Comparison of ENCODE assay signal across 1 cellular context in the genomic region with DNA sequence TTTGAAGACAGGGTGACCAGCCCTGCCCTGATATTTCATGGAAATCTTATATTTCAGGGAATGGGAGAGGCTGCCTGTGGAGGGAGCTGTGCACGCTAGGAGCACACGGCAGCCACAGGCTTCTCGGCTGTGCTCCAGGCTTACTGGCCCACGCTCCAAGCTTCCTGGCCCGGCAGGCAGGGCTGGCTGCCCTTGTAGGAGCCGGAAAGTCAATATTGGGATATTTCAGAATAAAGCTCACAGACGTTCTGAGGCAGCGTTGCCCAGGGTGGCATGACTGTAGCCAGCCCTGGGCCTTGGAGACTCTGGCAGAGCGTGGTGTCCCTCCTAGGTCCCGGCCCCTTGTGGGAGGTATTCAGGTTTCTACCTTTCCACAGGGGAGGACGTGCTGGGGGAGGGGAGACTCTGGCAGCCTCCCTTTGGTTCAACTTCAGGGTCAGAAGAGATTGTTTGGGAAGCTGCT.
A peak's percentile ranks its signal among the peaks of the same experiment; 100 is the strongest.
TF ChIP-seq lines count a peak whose summit lies in the region.

No MANE protein-coding gene starts in this region.

TF ChIP-seq in HepG2, 621 proteins besides CTCF, POLR2A, EP300 and RAD21 (continues in another document):
- TF ChIP-seq ZNF12 (CRISPR knock-in tag; IDR thresholded peaks at IDR 0.05) (no peak), NPAS2 (CRISPR knock-in tag; IDR thresholded peaks at IDR 0.05; ENCODE audit: borderline replicate concordance) (no peak), KLF16 (CRISPR knock-in tag; IDR thresholded peaks at IDR 0.05) (no peak), ZBTB42 (CRISPR knock-in tag; IDR thresholded peaks at IDR 0.05) (no peak), CHD4 (IDR thresholded peaks at IDR 0.05; ENCODE audit: borderline replicate concordance, low read length) (no peak), ZNF484 (CRISPR knock-in tag; IDR thresholded peaks at IDR 0.05; ENCODE audit: borderline replicate concordance, low read depth) (no peak), RORA (CRISPR knock-in tag; IDR thresholded peaks at IDR 0.05) (no peak), ZNF674 (CRISPR knock-in tag; IDR thresholded peaks at IDR 0.05; ENCODE audit: low read depth) (no peak), CEBPG (CRISPR knock-in tag; IDR thresholded peaks at IDR 0.05) (no peak), ZNF776 (CRISPR knock-in tag; IDR thresholded peaks at IDR 0.05) (no peak), NFE2L1 (CRISPR knock-in tag; IDR thresholded peaks at IDR 0.05; ENCODE audit: borderline replicate concordance) (no peak), STAG1 (CRISPR knock-in tag; IDR thresholded peaks at IDR 0.05) (peak; percentile 51), ZSCAN12 (CRISPR knock-in tag; IDR thresholded peaks at IDR 0.05) (no peak), ZBTB7B (CRISPR knock-in tag; IDR thresholded peaks at IDR 0.05) (no peak), MAZ (IDR thresholded peaks at IDR 0.05; ENCODE audit: borderline replicate concordance, low read depth, low read length) (no peak), MAZ (CRISPR knock-in tag; IDR thresholded peaks at IDR 0.05; ENCODE audit: low read depth) (no peak), DPF2 (CRISPR knock-in tag; IDR thresholded peaks at IDR 0.05; ENCODE audit: borderline replicate concordance, low read depth) (no peak), MYNN (CRISPR knock-in tag; IDR thresholded peaks at IDR 0.05; ENCODE audit: low read depth) (no peak), PCBP1 (IDR thresholded peaks at IDR 0.05; ENCODE audit: borderline replicate concordance, low read depth, low read length) (no peak), ATRX (CRISPR knock-in tag; IDR thresholded peaks at IDR 0.05; ENCODE audit: borderline replicate concordance) (no peak), ZNF775 (CRISPR knock-in tag; IDR thresholded peaks at IDR 0.05; ENCODE audit: borderline replicate concordance) (no peak)
- TF ChIP-seq, protein P1, sequence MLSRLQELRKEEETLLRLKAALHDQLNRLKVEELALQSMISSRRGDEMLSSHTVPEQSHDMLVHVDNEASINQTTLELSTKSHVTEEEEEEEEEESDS (CRISPR knock-in tag; IDR thresholded peaks at IDR 0.05; ENCODE audit: borderline replicate concordance): no peak
- TF ChIP-seq, protein P2, sequence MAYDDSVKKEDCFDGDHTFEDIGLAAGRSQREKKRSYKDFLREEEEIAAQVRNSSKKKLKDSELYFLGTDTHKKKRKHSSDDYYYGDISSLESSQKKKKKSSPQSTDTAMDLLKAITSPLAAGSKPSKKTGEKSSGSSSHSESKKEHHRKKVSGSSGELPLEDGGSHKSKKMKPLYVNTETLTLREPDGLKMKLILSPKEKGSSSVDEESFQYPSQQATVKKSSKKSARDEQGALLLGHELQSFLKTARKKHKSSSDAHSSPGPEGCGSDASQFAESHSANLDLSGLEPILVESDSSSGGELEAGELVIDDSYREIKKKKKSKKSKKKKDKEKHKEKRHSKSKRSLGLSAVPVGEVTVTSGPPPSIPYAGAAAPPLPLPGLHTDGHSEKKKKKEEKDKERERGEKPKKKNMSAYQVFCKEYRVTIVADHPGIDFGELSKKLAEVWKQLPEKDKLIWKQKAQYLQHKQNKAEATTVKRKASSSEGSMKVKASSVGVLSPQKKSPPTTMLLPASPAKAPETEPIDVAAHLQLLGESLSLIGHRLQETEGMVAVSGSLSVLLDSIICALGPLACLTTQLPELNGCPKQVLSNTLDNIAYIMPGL (CRISPR knock-in tag; IDR thresholded peaks at IDR 0.05; ENCODE audit: borderline replicate concordance in 1 of 2, low read depth in 1 of 2): peak in 1 of 2 experiments; percentile 70; a peak in 1 of 4 replicates
- TF ChIP-seq, protein P3, sequence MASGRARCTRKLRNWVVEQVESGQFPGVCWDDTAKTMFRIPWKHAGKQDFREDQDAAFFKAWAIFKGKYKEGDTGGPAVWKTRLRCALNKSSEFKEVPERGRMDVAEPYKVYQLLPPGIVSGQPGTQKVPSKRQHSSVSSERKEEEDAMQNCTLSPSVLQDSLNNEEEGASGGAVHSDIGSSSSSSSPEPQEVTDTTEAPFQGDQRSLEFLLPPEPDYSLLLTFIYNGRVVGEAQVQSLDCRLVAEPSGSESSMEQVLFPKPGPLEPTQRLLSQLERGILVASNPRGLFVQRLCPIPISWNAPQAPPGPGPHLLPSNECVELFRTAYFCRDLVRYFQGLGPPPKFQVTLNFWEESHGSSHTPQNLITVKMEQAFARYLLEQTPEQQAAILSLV (CRISPR knock-in tag; IDR thresholded peaks at IDR 0.05; ENCODE audit: borderline replicate concordance): no peak
- TF ChIP-seq, protein P4, sequence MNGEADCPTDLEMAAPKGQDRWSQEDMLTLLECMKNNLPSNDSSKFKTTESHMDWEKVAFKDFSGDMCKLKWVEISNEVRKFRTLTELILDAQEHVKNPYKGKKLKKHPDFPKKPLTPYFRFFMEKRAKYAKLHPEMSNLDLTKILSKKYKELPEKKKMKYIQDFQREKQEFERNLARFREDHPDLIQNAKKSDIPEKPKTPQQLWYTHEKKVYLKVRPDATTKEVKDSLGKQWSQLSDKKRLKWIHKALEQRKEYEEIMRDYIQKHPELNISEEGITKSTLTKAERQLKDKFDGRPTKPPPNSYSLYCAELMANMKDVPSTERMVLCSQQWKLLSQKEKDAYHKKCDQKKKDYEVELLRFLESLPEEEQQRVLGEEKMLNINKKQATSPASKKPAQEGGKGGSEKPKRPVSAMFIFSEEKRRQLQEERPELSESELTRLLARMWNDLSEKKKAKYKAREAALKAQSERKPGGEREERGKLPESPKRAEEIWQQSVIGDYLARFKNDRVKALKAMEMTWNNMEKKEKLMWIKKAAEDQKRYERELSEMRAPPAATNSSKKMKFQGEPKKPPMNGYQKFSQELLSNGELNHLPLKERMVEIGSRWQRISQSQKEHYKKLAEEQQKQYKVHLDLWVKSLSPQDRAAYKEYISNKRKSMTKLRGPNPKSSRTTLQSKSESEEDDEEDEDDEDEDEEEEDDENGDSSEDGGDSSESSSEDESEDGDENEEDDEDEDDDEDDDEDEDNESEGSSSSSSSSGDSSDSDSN (CRISPR knock-in tag; IDR thresholded peaks at IDR 0.05): peak; percentile 55
- TF ChIP-seq, protein P5, sequence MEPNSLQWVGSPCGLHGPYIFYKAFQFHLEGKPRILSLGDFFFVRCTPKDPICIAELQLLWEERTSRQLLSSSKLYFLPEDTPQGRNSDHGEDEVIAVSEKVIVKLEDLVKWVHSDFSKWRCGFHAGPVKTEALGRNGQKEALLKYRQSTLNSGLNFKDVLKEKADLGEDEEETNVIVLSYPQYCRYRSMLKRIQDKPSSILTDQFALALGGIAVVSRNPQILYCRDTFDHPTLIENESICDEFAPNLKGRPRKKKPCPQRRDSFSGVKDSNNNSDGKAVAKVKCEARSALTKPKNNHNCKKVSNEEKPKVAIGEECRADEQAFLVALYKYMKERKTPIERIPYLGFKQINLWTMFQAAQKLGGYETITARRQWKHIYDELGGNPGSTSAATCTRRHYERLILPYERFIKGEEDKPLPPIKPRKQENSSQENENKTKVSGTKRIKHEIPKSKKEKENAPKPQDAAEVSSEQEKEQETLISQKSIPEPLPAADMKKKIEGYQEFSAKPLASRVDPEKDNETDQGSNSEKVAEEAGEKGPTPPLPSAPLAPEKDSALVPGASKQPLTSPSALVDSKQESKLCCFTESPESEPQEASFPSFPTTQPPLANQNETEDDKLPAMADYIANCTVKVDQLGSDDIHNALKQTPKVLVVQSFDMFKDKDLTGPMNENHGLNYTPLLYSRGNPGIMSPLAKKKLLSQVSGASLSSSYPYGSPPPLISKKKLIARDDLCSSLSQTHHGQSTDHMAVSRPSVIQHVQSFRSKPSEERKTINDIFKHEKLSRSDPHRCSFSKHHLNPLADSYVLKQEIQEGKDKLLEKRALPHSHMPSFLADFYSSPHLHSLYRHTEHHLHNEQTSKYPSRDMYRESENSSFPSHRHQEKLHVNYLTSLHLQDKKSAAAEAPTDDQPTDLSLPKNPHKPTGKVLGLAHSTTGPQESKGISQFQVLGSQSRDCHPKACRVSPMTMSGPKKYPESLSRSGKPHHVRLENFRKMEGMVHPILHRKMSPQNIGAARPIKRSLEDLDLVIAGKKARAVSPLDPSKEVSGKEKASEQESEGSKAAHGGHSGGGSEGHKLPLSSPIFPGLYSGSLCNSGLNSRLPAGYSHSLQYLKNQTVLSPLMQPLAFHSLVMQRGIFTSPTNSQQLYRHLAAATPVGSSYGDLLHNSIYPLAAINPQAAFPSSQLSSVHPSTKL (CRISPR knock-in tag; IDR thresholded peaks at IDR 0.05): peak; percentile 41; the same call in 1 of the 2 replicates
- TF ChIP-seq, protein P6, sequence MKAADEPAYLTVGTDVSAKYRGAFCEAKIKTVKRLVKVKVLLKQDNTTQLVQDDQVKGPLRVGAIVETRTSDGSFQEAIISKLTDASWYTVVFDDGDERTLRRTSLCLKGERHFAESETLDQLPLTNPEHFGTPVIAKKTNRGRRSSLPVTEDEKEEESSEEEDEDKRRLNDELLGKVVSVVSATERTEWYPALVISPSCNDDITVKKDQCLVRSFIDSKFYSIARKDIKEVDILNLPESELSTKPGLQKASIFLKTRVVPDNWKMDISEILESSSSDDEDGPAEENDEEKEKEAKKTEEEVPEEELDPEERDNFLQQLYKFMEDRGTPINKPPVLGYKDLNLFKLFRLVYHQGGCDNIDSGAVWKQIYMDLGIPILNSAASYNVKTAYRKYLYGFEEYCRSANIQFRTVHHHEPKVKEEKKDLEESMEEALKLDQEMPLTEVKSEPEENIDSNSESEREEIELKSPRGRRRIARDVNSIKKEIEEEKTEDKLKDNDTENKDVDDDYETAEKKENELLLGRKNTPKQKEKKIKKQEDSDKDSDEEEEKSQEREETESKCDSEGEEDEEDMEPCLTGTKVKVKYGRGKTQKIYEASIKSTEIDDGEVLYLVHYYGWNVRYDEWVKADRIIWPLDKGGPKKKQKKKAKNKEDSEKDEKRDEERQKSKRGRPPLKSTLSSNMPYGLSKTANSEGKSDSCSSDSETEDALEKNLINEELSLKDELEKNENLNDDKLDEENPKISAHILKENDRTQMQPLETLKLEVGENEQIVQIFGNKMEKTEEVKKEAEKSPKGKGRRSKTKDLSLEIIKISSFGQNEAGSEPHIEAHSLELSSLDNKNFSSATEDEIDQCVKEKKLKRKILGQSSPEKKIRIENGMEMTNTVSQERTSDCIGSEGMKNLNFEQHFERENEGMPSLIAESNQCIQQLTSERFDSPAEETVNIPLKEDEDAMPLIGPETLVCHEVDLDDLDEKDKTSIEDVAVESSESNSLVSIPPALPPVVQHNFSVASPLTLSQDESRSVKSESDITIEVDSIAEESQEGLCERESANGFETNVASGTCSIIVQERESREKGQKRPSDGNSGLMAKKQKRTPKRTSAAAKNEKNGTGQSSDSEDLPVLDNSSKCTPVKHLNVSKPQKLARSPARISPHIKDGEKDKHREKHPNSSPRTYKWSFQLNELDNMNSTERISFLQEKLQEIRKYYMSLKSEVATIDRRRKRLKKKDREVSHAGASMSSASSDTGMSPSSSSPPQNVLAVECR (CRISPR knock-in tag; IDR thresholded peaks at IDR 0.05; ENCODE audit: borderline replicate concordance): no peak; the same call in 1 of the 2 replicates
- TF ChIP-seq, protein P7, sequence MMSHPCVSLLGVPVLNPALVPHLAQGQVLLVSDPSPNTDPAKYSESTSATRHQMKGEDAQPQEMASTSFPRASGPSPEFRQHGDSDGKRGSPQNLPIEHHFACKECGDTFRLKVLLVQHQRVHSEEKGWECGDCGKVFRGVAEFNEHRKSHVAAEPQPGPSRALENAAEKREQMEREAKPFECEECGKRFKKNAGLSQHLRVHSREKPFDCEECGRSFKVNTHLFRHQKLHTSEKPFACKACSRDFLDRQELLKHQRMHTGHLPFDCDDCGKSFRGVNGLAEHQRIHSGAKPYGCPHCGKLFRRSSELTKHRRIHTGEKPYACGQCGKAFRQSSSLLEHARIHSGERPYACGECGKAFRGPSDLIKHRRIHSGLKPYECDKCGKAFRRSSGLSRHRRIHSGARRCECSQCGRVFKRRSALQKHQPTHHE (CRISPR knock-in tag; IDR thresholded peaks at IDR 0.05; ENCODE audit: borderline replicate concordance): no peak
- TF ChIP-seq, protein P8, sequence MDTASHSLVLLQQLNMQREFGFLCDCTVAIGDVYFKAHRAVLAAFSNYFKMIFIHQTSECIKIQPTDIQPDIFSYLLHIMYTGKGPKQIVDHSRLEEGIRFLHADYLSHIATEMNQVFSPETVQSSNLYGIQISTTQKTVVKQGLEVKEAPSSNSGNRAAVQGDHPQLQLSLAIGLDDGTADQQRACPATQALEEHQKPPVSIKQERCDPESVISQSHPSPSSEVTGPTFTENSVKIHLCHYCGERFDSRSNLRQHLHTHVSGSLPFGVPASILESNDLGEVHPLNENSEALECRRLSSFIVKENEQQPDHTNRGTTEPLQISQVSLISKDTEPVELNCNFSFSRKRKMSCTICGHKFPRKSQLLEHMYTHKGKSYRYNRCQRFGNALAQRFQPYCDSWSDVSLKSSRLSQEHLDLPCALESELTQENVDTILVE (CRISPR knock-in tag; IDR thresholded peaks at IDR 0.05): no peak
- TF ChIP-seq, protein P9, sequence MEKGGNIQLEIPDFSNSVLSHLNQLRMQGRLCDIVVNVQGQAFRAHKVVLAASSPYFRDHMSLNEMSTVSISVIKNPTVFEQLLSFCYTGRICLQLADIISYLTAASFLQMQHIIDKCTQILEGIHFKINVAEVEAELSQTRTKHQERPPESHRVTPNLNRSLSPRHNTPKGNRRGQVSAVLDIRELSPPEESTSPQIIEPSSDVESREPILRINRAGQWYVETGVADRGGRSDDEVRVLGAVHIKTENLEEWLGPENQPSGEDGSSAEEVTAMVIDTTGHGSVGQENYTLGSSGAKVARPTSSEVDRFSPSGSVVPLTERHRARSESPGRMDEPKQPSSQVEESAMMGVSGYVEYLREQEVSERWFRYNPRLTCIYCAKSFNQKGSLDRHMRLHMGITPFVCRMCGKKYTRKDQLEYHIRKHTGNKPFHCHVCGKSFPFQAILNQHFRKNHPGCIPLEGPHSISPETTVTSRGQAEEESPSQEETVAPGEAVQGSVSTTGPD (CRISPR knock-in tag; IDR thresholded peaks at IDR 0.05): no peak
